ENCODE assay signal across 1 cellular context in the genomic region with DNA sequence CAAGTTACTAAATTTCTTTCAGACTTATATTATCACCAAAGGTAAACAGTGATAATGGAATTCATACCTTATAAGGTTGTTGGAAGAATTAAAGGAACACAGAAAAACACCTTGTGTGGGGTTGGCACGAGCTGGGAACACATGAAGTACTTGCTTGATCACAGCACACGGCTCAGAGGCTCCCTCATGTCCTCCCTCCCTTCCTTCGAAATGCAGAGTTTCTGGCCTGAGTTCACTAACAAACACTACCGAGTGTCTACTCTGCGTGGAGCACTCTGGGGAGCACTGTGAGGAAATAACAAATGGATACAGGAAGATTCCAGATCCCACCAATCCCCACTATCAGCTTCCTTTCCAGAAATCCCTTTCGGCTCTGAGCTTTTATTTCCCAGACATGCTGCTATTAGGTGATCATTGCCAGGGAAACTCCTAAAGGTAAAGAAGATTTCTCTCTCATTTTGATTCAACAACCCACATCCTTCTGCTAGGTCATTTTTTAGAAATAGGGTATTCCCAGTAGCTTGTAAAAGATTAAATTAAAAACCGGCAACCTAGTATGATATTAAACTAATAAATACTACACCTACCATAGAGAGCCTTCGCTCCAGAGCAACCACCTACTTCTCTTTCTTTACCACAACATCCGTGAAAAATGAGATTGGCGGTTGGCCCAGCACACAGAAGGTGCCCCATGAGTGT.
TF ChIP-seq lines count a peak whose summit lies in the region.

No MANE protein-coding gene starts in this region.

TF ChIP-seq in GM12878, 131 proteins besides CTCF, POLR2A, EP300 and RAD21 (continues in another document):
- TF ChIP-seq SIN3A (IDR thresholded peaks at IDR 0.05; ENCODE audit: low read depth, low read length) (no peak), FOXM1 (IDR thresholded peaks at IDR 0.05; ENCODE audit: low read depth, low read length) (0 out of 2 replicates have a peak, but pooled peaks have one; percentile 20), RCOR1 (conservative IDR thresholded peaks at IDR 0.05; ENCODE audit: low read depth, low read length) (no peak), SMARCA5 (IDR thresholded peaks at IDR 0.05) (no peak), YY1 (IDR thresholded peaks at IDR 0.05; ENCODE audit: low read depth, low read length) (no peak), BHLHE40 (IDR thresholded peaks at IDR 0.05; ENCODE audit: borderline replicate concordance in 1 of 2, low read depth in 2 of 2, low read length in 1 of 2) (no peak), HDAC2 (IDR thresholded peaks at IDR 0.05) (no peak), ZNF217 (IDR thresholded peaks at IDR 0.05) (peak; percentile 32; the same call in 1 of the 2 replicates), CBFB (IDR thresholded peaks at IDR 0.05; ENCODE audit: low read depth) (no peak), NBN (IDR thresholded peaks at IDR 0.05) (0 out of 2 replicates have a peak, but pooled peaks have one; percentile 31), ESRRA (IDR thresholded peaks at IDR 0.05; ENCODE audit: low read length) (no peak), TAF1 (IDR thresholded peaks at IDR 0.05; ENCODE audit: borderline replicate concordance, low read depth, low read length) (no peak), IKZF1 (conservative IDR thresholded peaks at IDR 0.05) (peak; percentile 94), SUPT20H (IDR thresholded peaks at IDR 0.05; ENCODE audit: borderline replicate concordance, control insufficient read depth, low read depth, low read length) (no peak), HDGF (IDR thresholded peaks at IDR 0.05) (no peak), EGR1 (IDR thresholded peaks at IDR 0.05; ENCODE audit: borderline replicate concordance in 1 of 2, low read depth in 2 of 2, low read length in 2 of 2) (no peak), RB1 (IDR thresholded peaks at IDR 0.05; ENCODE audit: borderline replicate concordance) (no peak), SREBF2 (IDR thresholded peaks at IDR 0.05; ENCODE audit: low read length) (no peak), TCF3 (IDR thresholded peaks at IDR 0.05; ENCODE audit: borderline replicate concordance, insufficient read depth, low read depth, low read length) (no peak), ZNF622 (IDR thresholded peaks at IDR 0.05) (no peak), NR2F1 (conservative IDR thresholded peaks at IDR 0.05) (peak; percentile 21; the same call in 1 of the 2 replicates), NFIC (IDR thresholded peaks at IDR 0.05; ENCODE audit: low read depth, low read length) (peak; percentile 66; the same call in 1 of the 2 replicates), ZNF207 (IDR thresholded peaks at IDR 0.05; ENCODE audit: borderline replicate concordance) (no peak), POLR2AphosphoS2 (IDR thresholded peaks at IDR 0.05; ENCODE audit: low read depth, low read length) (no peak), BACH1 (IDR thresholded peaks at IDR 0.05; ENCODE audit: borderline replicate concordance) (no peak), MEF2B (IDR thresholded peaks at IDR 0.05; ENCODE audit: partially characterized antibody, poor library complexity, severe bottlenecking) (no peak), WRNIP1 (IDR thresholded peaks at IDR 0.05; ENCODE audit: borderline replicate concordance, low read depth, low read length) (no peak), FOS (IDR thresholded peaks at IDR 0.05; ENCODE audit: borderline replicate concordance, extremely low read depth, insufficient read length) (no peak), SUZ12 (IDR thresholded peaks at IDR 0.05; ENCODE audit: unreplicated experiment) (no peak), NFXL1 (IDR thresholded peaks at IDR 0.05; ENCODE audit: borderline replicate concordance) (peak; percentile 96; the same call in 1 of the 2 replicates), JUNB (IDR thresholded peaks at IDR 0.05) (peak; percentile 73), RELA (IDR thresholded peaks at IDR 0.05; ENCODE audit: borderline replicate concordance, partially characterized antibody) (no peak), BRCA1 (IDR thresholded peaks at IDR 0.05; ENCODE audit: low read depth, low read length) (no peak)
- TF ChIP-seq, protein P1, sequence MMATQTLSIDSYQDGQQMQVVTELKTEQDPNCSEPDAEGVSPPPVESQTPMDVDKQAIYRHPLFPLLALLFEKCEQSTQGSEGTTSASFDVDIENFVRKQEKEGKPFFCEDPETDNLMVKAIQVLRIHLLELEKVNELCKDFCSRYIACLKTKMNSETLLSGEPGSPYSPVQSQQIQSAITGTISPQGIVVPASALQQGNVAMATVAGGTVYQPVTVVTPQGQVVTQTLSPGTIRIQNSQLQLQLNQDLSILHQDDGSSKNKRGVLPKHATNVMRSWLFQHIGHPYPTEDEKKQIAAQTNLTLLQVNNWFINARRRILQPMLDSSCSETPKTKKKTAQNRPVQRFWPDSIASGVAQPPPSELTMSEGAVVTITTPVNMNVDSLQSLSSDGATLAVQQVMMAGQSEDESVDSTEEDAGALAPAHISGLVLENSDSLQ (IDR thresholded peaks at IDR 0.05), result no peak
- TF ChIP-seq, protein P2, sequence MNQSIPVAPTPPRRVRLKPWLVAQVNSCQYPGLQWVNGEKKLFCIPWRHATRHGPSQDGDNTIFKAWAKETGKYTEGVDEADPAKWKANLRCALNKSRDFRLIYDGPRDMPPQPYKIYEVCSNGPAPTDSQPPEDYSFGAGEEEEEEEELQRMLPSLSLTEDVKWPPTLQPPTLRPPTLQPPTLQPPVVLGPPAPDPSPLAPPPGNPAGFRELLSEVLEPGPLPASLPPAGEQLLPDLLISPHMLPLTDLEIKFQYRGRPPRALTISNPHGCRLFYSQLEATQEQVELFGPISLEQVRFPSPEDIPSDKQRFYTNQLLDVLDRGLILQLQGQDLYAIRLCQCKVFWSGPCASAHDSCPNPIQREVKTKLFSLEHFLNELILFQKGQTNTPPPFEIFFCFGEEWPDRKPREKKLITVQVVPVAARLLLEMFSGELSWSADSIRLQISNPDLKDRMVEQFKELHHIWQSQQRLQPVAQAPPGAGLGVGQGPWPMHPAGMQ (IDR thresholded peaks at IDR 0.05; ENCODE audit: borderline replicate concordance), result no peak
- TF ChIP-seq, protein P3, sequence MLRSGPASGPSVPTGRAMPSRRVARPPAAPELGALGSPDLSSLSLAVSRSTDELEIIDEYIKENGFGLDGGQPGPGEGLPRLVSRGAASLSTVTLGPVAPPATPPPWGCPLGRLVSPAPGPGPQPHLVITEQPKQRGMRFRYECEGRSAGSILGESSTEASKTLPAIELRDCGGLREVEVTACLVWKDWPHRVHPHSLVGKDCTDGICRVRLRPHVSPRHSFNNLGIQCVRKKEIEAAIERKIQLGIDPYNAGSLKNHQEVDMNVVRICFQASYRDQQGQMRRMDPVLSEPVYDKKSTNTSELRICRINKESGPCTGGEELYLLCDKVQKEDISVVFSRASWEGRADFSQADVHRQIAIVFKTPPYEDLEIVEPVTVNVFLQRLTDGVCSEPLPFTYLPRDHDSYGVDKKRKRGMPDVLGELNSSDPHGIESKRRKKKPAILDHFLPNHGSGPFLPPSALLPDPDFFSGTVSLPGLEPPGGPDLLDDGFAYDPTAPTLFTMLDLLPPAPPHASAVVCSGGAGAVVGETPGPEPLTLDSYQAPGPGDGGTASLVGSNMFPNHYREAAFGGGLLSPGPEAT (IDR thresholded peaks at IDR 0.05; ENCODE audit: low read depth), result peak; percentile 82
- TF ChIP-seq, protein P4, sequence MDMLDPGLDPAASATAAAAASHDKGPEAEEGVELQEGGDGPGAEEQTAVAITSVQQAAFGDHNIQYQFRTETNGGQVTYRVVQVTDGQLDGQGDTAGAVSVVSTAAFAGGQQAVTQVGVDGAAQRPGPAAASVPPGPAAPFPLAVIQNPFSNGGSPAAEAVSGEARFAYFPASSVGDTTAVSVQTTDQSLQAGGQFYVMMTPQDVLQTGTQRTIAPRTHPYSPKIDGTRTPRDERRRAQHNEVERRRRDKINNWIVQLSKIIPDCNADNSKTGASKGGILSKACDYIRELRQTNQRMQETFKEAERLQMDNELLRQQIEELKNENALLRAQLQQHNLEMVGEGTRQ (IDR thresholded peaks at IDR 0.05; ENCODE audit: borderline replicate concordance, low read depth, low read length), result no peak
- TF ChIP-seq, protein P5, sequence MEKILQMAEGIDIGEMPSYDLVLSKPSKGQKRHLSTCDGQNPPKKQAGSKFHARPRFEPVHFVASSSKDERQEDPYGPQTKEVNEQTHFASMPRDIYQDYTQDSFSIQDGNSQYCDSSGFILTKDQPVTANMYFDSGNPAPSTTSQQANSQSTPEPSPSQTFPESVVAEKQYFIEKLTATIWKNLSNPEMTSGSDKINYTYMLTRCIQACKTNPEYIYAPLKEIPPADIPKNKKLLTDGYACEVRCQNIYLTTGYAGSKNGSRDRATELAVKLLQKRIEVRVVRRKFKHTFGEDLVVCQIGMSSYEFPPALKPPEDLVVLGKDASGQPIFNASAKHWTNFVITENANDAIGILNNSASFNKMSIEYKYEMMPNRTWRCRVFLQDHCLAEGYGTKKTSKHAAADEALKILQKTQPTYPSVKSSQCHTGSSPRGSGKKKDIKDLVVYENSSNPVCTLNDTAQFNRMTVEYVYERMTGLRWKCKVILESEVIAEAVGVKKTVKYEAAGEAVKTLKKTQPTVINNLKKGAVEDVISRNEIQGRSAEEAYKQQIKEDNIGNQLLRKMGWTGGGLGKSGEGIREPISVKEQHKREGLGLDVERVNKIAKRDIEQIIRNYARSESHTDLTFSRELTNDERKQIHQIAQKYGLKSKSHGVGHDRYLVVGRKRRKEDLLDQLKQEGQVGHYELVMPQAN (conservative IDR thresholded peaks at IDR 0.05), result no peak
- TF ChIP-seq, protein P6, sequence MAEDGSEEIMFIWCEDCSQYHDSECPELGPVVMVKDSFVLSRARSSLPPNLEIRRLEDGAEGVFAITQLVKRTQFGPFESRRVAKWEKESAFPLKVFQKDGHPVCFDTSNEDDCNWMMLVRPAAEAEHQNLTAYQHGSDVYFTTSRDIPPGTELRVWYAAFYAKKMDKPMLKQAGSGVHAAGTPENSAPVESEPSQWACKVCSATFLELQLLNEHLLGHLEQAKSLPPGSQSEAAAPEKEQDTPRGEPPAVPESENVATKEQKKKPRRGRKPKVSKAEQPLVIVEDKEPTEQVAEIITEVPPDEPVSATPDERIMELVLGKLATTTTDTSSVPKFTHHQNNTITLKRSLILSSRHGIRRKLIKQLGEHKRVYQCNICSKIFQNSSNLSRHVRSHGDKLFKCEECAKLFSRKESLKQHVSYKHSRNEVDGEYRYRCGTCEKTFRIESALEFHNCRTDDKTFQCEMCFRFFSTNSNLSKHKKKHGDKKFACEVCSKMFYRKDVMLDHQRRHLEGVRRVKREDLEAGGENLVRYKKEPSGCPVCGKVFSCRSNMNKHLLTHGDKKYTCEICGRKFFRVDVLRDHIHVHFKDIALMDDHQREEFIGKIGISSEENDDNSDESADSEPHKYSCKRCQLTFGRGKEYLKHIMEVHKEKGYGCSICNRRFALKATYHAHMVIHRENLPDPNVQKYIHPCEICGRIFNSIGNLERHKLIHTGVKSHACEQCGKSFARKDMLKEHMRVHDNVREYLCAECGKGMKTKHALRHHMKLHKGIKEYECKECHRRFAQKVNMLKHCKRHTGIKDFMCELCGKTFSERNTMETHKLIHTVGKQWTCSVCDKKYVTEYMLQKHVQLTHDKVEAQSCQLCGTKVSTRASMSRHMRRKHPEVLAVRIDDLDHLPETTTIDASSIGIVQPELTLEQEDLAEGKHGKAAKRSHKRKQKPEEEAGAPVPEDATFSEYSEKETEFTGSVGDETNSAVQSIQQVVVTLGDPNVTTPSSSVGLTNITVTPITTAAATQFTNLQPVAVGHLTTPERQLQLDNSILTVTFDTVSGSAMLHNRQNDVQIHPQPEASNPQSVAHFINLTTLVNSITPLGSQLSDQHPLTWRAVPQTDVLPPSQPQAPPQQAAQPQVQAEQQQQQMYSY (CRISPR knock-in tag; IDR thresholded peaks at IDR 0.05), result no peak
- TF ChIP-seq, protein P7, sequence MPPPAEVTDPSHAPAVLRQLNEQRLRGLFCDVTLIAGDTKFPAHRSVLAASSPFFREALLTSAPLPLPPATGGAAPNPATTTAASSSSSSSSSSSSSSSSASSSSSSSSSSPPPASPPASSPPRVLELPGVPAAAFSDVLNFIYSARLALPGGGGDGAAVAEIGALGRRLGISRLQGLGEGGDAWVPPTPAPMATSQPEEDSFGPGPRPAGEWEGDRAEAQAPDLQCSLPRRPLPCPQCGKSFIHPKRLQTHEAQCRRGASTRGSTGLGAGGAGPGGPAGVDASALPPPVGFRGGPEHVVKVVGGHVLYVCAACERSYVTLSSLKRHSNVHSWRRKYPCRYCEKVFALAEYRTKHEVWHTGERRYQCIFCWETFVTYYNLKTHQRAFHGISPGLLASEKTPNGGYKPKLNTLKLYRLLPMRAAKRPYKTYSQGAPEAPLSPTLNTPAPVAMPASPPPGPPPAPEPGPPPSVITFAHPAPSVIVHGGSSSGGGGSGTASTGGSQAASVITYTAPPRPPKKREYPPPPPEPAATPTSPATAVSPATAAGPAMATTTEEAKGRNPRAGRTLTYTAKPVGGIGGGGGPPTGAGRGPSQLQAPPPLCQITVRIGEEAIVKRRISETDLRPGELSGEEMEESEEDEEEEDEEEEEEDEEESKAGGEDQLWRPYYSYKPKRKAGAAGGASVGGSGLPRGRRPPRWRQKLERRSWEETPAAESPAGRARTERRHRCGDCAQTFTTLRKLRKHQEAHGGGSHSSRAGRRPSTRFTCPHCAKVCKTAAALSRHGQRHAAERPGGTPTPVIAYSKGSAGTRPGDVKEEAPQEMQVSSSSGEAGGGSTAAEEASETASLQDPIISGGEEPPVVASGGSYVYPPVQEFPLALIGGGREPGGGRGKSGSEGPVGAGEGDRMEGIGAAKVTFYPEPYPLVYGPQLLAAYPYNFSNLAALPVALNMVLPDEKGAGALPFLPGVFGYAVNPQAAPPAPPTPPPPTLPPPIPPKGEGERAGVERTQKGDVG (CRISPR knock-in tag; IDR thresholded peaks at IDR 0.05), result no peak
- TF ChIP-seq, protein P8, sequence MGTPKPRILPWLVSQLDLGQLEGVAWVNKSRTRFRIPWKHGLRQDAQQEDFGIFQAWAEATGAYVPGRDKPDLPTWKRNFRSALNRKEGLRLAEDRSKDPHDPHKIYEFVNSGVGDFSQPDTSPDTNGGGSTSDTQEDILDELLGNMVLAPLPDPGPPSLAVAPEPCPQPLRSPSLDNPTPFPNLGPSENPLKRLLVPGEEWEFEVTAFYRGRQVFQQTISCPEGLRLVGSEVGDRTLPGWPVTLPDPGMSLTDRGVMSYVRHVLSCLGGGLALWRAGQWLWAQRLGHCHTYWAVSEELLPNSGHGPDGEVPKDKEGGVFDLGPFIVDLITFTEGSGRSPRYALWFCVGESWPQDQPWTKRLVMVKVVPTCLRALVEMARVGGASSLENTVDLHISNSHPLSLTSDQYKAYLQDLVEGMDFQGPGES (IDR thresholded peaks at IDR 0.05), result no peak
- TF ChIP-seq, protein P9, sequence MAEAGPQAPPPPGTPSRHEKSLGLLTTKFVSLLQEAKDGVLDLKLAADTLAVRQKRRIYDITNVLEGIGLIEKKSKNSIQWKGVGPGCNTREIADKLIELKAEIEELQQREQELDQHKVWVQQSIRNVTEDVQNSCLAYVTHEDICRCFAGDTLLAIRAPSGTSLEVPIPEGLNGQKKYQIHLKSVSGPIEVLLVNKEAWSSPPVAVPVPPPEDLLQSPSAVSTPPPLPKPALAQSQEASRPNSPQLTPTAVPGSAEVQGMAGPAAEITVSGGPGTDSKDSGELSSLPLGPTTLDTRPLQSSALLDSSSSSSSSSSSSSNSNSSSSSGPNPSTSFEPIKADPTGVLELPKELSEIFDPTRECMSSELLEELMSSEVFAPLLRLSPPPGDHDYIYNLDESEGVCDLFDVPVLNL (IDR thresholded peaks at IDR 0.05; ENCODE audit: low read depth, low read length), result no peak
